In genomic region chr2:66477125-66477842, GRCh38 we compare ENCODE assay signal across 15 cellular contexts. TPM values are rescaled to one million over a fixed set of nuclear protein-coding genes. Genes with fewer than 3 reads are reported as not detected.
DNase-seq lines count a peak whose midpoint lies in the region; ATAC-seq, FAIRE-seq and TF ChIP-seq lines count a peak whose summit lies in the region.
"Had no signal": no experiment of that assay in that cellular context is flagged by ENCODE, and none has a peak within 500 bp of the region (broad histone marks: within the 10 kb centered on the region; RNA-seq: fewer than 3 reads in every experiment).

No MANE protein-coding gene starts in this region.

- CTCF ChIA-PET in A673 (lab: Charles Lee) = no interaction called here

- H3K4me1 Mint-ChIP-seq in HFFc6 (ENCODE audit: low read depth) = peaks cover 63% of the 10 kb centered on the region

- peak overlapping the region; percentile 47 for H3K27ac Mint-ChIP-seq in HFFc6
- H3K27ac Mint-ChIP-seq: activated naive CD4-positive, alpha-beta T cell treated with anti-CD3 and anti-CD28 coated beads for 36 hours; neural progenitor cell; WTC11 had no signal

- peak; percentile 20 for ATAC-seq in body of pancreas
- ATAC-seq in GM19467 (IDR thresholded peaks at IDR 0.05; ENCODE audit: unreplicated experiment) = no peak
- ATAC-seq: WTC11 had no signal

- FAIRE-seq in urothelium cell line (lab: Jason Lieb, UNC) = no peak

- H3K27me3 ChIP-seq in A673 (replicated peaks; ENCODE audit: insufficient read depth, low read depth, low read length, poor library complexity) = no peaks in the 10 kb centered on the region
- H3K27me3 ChIP-seq in body of pancreas = no peaks in the 10 kb centered on the region
- H3K27me3 ChIP-seq: neural progenitor cell had no signal

- no peak overlapping the region for H3K4me3 ChIP-seq in A673 (ENCODE audit: low read depth, low read length, poor library complexity, severe bottlenecking)
- H3K4me3 ChIP-seq in body of pancreas = no peak overlapping the region
- no peak overlapping the region for H3K4me3 ChIP-seq in mesodermal cell (ENCODE audit: extremely low read depth, insufficient read depth, low read length, poor library complexity, severe bottlenecking)
- no peak overlapping the region for H3K4me3 ChIP-seq in lower leg skin (ENCODE audit: low read depth, poor library complexity, severe bottlenecking)
- H3K4me3 ChIP-seq: neural progenitor cell had no signal

- H3K9me3 ChIP-seq in A673 (ENCODE audit: low read depth, low read length, poor library complexity, severe bottlenecking) = no peaks in the 10 kb centered on the region
- H3K9me3 ChIP-seq in body of pancreas = no peaks in the 10 kb centered on the region
- H3K9me3 ChIP-seq in mesodermal cell (ENCODE audit: control insufficient read depth, low read length) = no peaks in the 10 kb centered on the region

- no TSS peak for BruUV-seq in A673 (replicated peaks; lab: Mats Ljungman, UMichigan)

- peak overlapping the region; percentile 66 for H3K27ac ChIP-seq in A673 (ENCODE audit: low read depth, low read length, poor library complexity, severe bottlenecking)
- peak overlapping the region in 3 of 4 donors; percentile 8 to 71 (median 39) for H3K27ac ChIP-seq in body of pancreas
- H3K27ac ChIP-seq in mesodermal cell (ENCODE audit: low read depth, low read length, severe bottlenecking) = peak overlapping the region; percentile 78
- H3K27ac ChIP-seq: neural progenitor cell had no signal

- H3K4me1 ChIP-seq in A673 (ENCODE audit: insufficient read depth, low read length, poor library complexity, severe bottlenecking) (peaks cover 56% of the 10 kb centered on the region), body of pancreas (peaks cover 73% of the 10 kb centered on the region), mesodermal cell (ENCODE audit: control insufficient read depth, insufficient read depth, low read length, poor library complexity, severe bottlenecking) (peaks cover 44% of the 10 kb centered on the region)

- peak; percentile 82 for DNase-seq in A673 (ENCODE audit: low spot score)
- DNase-seq in HFFc6 = no peak
- no peak for DNase-seq in body of pancreas
- DNase-seq in lower leg skin (ENCODE audit: low spot score in 2 of 2) = no peak
- DNase-seq in urothelium cell line (ENCODE audit: low spot score) = no peak
- no peak for DNase-seq in HK-2 (ENCODE audit: unreplicated experiment)
- DNase-seq: activated naive CD4-positive, alpha-beta T cell treated with anti-CD3 and anti-CD28 coated beads for 36 hours; Calu3; glutamatergic neuron; MM.1S; NCI-H2171 had no signal

- H3K9me3 Mint-ChIP-seq in HFFc6 = no peaks in the 10 kb centered on the region
- H3K9me3 Mint-ChIP-seq: activated naive CD4-positive, alpha-beta T cell treated with anti-CD3 and anti-CD28 coated beads for 36 hours; neural progenitor cell; WTC11 had no signal

- 0 out of 2 replicates have a peak overlapping the region, but pooled peaks have one; percentile 13 for H3K4me3 Mint-ChIP-seq in HFFc6
- H3K4me3 Mint-ChIP-seq: activated naive CD4-positive, alpha-beta T cell treated with anti-CD3 and anti-CD28 coated beads for 36 hours; neural progenitor cell; WTC11 had no signal

- H3K36me3 Mint-ChIP-seq in HFFc6 (ENCODE audit: low read depth) = peaks cover 39% of the 10 kb centered on the region
- H3K36me3 Mint-ChIP-seq: WTC11 had no signal

- POLR2A ChIA-PET in A673 (lab: Charles Lee; ENCODE audit: low non-redundant PET) = interaction anchor here (0.6 kb wide), 1 partner anchor 40 kb away, joined by 3 read pairs; no protein-coding TSS in a partner anchor

- 63 to 74% methylated on average over 4 of the region's 4 CpGs for WGBS in body of pancreas, 2 donors
- 70 to 88% methylated on average over 2 to 3 of the region's 4 CpGs for WGBS in mesodermal cell (ENCODE audit: insufficient coverage in 2 of 2), 2 experiments
- 49 to 62% methylated on average over 4 of the region's 4 CpGs for WGBS in lower leg skin, 2 donors

- TF ChIP-seq POLR2A in body of pancreas (IDR thresholded peaks at IDR 0.05) (no peak), lower leg skin (IDR thresholded peaks at IDR 0.05) (no peak)

- intact Hi-C loops in A673 (cut with micrococcal nuclease; ENCODE audit: unreplicated experiment) (no loop called here), body of pancreas (cut with DNase I) (no loop called here), lower leg skin (cut with DNase I; ENCODE audit: low total_unique reads) (no loop called here)

- TF ChIP-seq CTCF in A673 (conservative IDR thresholded peaks at IDR 0.05; ENCODE audit: low read depth, low read length) (no peak), HFFc6 (IDR thresholded peaks at IDR 0.05) (no peak), body of pancreas (IDR thresholded peaks at IDR 0.05) (no peak), lower leg skin (IDR thresholded peaks at IDR 0.05) (no peak)

- H3K27me3 Mint-ChIP-seq in HFFc6 (ENCODE audit: insufficient read depth) = peaks cover 1% of the 10 kb centered on the region

- H3K36me3 ChIP-seq in A673 (ENCODE audit: insufficient read depth, low read length, poor library complexity, severe bottlenecking) = peaks cover 66% of the 10 kb centered on the region
- peaks cover 7% of the 10 kb centered on the region in 2 donors for H3K36me3 ChIP-seq in body of pancreas (replicated peaks in 1 of 2; ENCODE audit: insufficient read depth in 1 of 2, low read depth in 2 of 2)
- peaks cover 19% of the 10 kb centered on the region for H3K36me3 ChIP-seq in mesodermal cell (ENCODE audit: control insufficient read depth, insufficient read depth, low read length)
- H3K36me3 ChIP-seq: neural progenitor cell had no signal

RNA-seq across cellular contexts. Expression of gene MEIS1, which starts 42.4 kb away (rescaled TPM):
- 89.4 and 103 TPM in 2 replicates for total RNA-seq in A673 (2021)
- total RNA-seq in HFFc6 (2021; fragmentation: NEBNext Ultra II Directional; extraction: Animal tissue kit (Norgen Biotek cat#: 25700)) = 10 to 100 TPM; 69.1 to 85.4 (median 74.1) TPM
- total RNA-seq in body of pancreas = 10 to 100 TPM; 82.1 to 84.6 TPM
- 51.6 TPM for polyA plus RNA-seq in mesodermal cell (2013, experiment 1 of 2)
- polyA plus RNA-seq in mesodermal cell (2013, experiment 2 of 2) = 43.1 TPM
- total RNA-seq in lower leg skin = 10 to 100 TPM in 3 of 4 donors, 1 to 10 TPM in 1; 9.2 to 22.6 (median 18.8) TPM
- total RNA-seq: activated naive CD4-positive, alpha-beta T cell treated with anti-CD3 and anti-CD28 coated beads for 36 hours had no signal
